ENCODE assay signal across 8 cellular contexts in the genomic region with DNA sequence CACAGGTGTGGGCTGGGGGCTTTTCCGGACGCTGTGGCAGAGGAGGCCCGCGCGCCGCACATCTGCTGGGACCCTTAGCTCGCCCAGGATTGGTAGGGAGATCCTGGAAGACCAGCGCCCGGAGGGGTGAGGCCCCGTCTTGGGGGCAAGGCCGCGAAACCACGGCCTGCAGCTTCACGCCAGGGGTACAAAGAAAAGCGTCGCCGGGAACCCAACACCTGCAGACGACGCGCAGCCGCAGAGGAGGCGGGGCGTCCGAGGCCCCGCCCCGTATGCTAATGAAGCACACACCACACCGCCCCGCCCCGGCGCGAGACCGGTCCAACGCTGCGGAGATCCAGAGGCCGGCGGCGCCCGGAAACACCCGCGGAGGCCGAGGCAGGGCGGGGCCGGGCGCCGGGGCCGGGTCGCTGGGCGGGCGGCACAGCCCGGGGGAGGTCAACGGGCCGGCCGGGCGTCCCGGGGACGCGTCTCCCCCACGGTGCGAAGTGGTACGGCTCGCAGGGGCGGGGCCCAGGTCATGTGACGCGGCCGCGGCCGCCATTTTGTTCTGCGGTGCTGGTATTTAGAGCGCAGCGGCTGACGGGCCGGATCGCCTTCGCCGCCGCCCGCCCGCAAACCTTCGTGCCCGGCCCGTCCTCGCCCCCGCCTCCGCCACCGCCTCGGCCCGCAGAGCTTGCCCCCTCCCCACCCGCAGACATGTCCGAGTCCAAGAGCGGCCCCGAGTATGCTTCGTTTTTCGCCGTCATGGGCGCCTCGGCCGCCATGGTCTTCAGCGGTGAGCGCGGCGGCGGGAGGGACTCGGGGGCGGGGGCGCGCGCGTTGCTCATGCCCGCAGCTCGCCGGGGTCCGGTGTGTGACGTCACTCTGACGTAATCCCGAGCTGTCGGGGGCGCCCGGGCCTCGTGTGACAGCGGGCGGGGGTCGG. TPM values are rescaled to one million over a fixed set of nuclear protein-coding genes. Genes with fewer than 3 reads are reported as not detected.
DNase-seq lines count a peak whose midpoint lies in the region; ATAC-seq and TF ChIP-seq lines count a peak whose summit lies in the region.

A gene (plus strand): TSS at position 548 of the 928 bp plus-strand sequence. CDS start 152 bp downstream, at position 700.

- WGBS in psoas muscle, 3 donors: 0 to 1% (median 1%) methylated on average over 48 to 122 of the region's 122 CpGs

- H3K36me3 Mint-ChIP-seq in T-helper 1 cell treated with Interleukin-12 subunit alpha and Interleukin-12 subunit beta and Interleukin-4 antibody, amounts not matched to agents 30 μg/mL and 1 μg/mL, for 36 hours (ENCODE audit: low read depth): peaks cover 7% of the 10 kb centered on the region

- TF ChIP-seq CTCF in left ventricle myocardium inferior (IDR thresholded peaks at IDR 0.05; ENCODE audit: borderline replicate concordance): no peak
- TF ChIP-seq CTCF in psoas muscle (IDR thresholded peaks at IDR 0.05): no peak

- peak; percentile 60 for ATAC-seq in HG02870 (IDR thresholded peaks at IDR 0.05; ENCODE audit: unreplicated experiment)
- ATAC-seq in psoas muscle: peak; percentile 82 to 88 (median 85)

- H3K27ac Mint-ChIP-seq in T-helper 1 cell treated with Interleukin-12 subunit alpha and Interleukin-12 subunit beta and Interleukin-4 antibody, amounts not matched to agents 30 μg/mL and 1 μg/mL, for 36 hours: peak within 1 kb of the TSS; percentile 91

- no peaks in the 10 kb centered on the region for H3K9me3 ChIP-seq in left ventricle myocardium inferior (replicated peaks)
- H3K9me3 ChIP-seq in psoas muscle: no peaks in the 10 kb centered on the region

- DNase-seq in NCI-H146 treated with DMSO at 0.1 percent for 48 hours (lab: John Stamatoyannopoulos, UW; ENCODE audit: unreplicated experiment): peak; percentile 91
- DNase-seq in amniotic stem cell (lab: John Stamatoyannopoulos, UW): peak; percentile 88
- peak; percentile 93 for DNase-seq in left ventricle myocardium inferior
- peak; percentile 93 to 96 for DNase-seq in psoas muscle
- DNase-seq in ureter (ENCODE audit: low spot score): peak; percentile 92

- H3K9me3 Mint-ChIP-seq in T-helper 1 cell treated with Interleukin-12 subunit alpha and Interleukin-12 subunit beta and Interleukin-4 antibody, amounts not matched to agents 30 μg/mL and 1 μg/mL, for 36 hours: no peaks in the 10 kb centered on the region

- H3K27me3 ChIP-seq in left ventricle myocardium inferior (ENCODE audit: low read depth) (no peaks in the 10 kb centered on the region), psoas muscle (ENCODE audit: insufficient read depth in 3 of 3, low read length in 2 of 3) (no peaks in the 10 kb centered on the region)

- intact Hi-C loops in left ventricle myocardium inferior (cut with micrococcal nuclease) (no loop called here), psoas muscle (cut with DNase I) (no loop called here)

- peaks cover 4% of the 10 kb centered on the region for H3K27me3 Mint-ChIP-seq in T-helper 1 cell treated with Interleukin-12 subunit alpha and Interleukin-12 subunit beta and Interleukin-4 antibody, amounts not matched to agents 30 μg/mL and 1 μg/mL, for 36 hours (ENCODE audit: low read depth)

- no peaks in the 10 kb centered on the region for H3K36me3 ChIP-seq in left ventricle myocardium inferior
- H3K36me3 ChIP-seq in psoas muscle (ENCODE audit: insufficient read depth in 1 of 2, low read depth in 1 of 2): peaks cover 0 to 3% of the 10 kb centered on the region in 2 donors

- TF ChIP-seq POLR2A in GM15510 (IDR thresholded peaks at IDR 0.05; ENCODE audit: borderline replicate concordance, extremely low read depth, insufficient read length): peak; percentile 86

- H3K4me3 Mint-ChIP-seq in T-helper 1 cell treated with Interleukin-12 subunit alpha and Interleukin-12 subunit beta and Interleukin-4 antibody, amounts not matched to agents 30 μg/mL and 1 μg/mL, for 36 hours: peak within 1 kb of the TSS; percentile 87

- H3K27ac ChIP-seq in left ventricle myocardium inferior (replicated peaks) (peak within 1 kb of the TSS; percentile 92), psoas muscle (peak within 1 kb of the TSS; percentile 95)

- H3K4me1 Mint-ChIP-seq in T-helper 1 cell treated with Interleukin-12 subunit alpha and Interleukin-12 subunit beta and Interleukin-4 antibody, amounts not matched to agents 30 μg/mL and 1 μg/mL, for 36 hours (ENCODE audit: low read depth): peaks cover 40% of the 10 kb centered on the region

- H3K4me3 ChIP-seq in left ventricle myocardium inferior (peak within 1 kb of the TSS; percentile 97), psoas muscle (peak within 1 kb of the TSS; percentile 73)

- H3K4me1 ChIP-seq in left ventricle myocardium inferior: peaks cover 64% of the 10 kb centered on the region
- H3K4me1 ChIP-seq in psoas muscle: peaks cover 37% of the 10 kb centered on the region

RNA-seq across cellular contexts. Expression of the gene that starts here (rescaled TPM):
- total RNA-seq in left ventricle myocardium inferior (128 TPM), psoas muscle (100 to 1,000 TPM; 116 to 193 (median 182) TPM), ureter (170 TPM)
- 100 to 1,000 TPM; 165 to 241 (median 174) TPM for polyA plus RNA-seq in psoas muscle

Comparison
In these comparisons a context has a peak if more than half of its experiments do, and no peak if none do; other contexts are left out.
1. Peak in every context shown above with its lines: DNase-seq, ATAC-seq, H3K4me3 ChIP-seq and H3K27ac ChIP-seq.